Comparison of ENCODE assay signal across 1 cellular context in the genomic region with DNA sequence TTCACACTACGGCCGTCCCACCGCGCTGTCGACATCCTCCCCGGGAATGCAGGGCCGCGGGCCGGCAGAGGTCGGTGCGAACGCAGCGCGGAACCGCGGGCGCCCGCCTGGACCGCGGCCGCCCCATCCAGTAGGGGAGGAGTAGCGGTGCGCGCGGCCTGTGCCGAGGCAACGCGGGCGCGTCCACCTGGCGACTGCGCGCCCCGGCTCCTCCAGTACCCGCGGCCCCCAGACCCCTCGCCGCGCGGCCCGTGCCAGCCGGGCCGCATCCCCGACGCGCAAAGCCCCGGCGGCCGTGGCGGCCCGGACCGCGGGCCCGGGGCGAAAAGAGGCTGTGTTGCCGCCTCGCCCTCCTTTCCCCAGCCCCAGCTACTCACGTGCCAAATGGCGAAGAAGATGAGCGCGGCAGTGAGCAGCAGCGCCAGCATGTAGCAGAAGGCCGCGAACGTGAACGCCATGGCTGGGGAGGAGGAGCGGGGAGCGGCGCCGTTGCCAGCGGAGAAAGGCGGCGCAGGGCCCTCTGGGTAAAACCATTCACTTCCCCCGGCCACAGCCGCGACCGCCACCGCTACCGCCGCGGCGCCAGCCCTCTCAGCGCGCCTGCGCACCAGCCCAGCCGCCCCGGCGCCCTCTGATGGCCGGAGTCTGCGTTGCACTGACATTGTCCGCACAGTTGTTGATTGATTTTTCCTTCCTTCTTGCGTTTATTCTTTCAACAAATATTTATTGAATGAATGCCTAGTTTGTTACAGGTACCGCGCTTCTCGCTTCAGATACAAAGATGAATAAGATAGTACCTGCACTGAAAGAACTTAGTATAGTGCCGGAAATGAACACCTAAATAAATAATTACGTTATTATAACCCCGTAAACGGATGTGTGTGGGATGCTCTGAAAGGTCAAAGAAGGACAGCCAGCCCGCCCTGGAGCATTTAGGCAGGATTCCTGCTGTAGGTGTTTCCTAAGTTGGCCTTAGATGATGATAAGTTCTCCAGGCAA.
TF ChIP-seq lines count a peak whose summit lies in the region.

TSS of gene CNIH1 (minus strand) at position 505 of the 999 bp plus-strand sequence. CDS start at position 458, 47 bp downstream.

TF ChIP-seq in A549, 52 proteins besides CTCF, POLR2A, EP300 and RAD21 (continued from another document):
- TF ChIP-seq, protein P1, sequence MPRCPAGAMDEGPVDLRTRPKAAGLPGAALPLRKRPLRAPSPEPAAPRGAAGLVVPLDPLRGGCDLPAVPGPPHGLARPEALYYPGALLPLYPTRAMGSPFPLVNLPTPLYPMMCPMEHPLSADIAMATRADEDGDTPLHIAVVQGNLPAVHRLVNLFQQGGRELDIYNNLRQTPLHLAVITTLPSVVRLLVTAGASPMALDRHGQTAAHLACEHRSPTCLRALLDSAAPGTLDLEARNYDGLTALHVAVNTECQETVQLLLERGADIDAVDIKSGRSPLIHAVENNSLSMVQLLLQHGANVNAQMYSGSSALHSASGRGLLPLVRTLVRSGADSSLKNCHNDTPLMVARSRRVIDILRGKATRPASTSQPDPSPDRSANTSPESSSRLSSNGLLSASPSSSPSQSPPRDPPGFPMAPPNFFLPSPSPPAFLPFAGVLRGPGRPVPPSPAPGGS (IDR thresholded peaks at IDR 0.05), result peak; percentile 87; the same call in 1 of the 3 replicates
- TF ChIP-seq POLR2AphosphoS2 (conservative IDR thresholded peaks at IDR 0.05; ENCODE audit: low read length), result no peak
- TF ChIP-seq MAZ (IDR thresholded peaks at IDR 0.05; ENCODE audit: borderline replicate concordance, low read depth, low read length), result 0 out of 2 replicates have a peak, but pooled peaks have one; percentile 60
